In genomic region chr4:134727696-134728095, GRCh38 we compare ENCODE assay signal across 18 cellular contexts.
"Had no signal": no experiment of that assay in that cellular context is flagged by ENCODE, and none has a peak within 500 bp of the region (broad histone marks: within the 10 kb centered on the region; RNA-seq: fewer than 3 reads in every experiment).

No MANE protein-coding gene starts in this region.

- H3K36me3 ChIP-seq: gastrocnemius medialis, neutrophil, pancreas, thyroid gland, WERI-Rb-1 had no signal

- H3K4me3 ChIP-seq: gastrocnemius medialis, mucosa of descending colon, pancreas, thyroid gland had no signal

- H3K4me3 Mint-ChIP-seq: activated CD4-positive, alpha-beta memory T cell treated with anti-CD3 and anti-CD28 coated beads, Interleukin-2, amount 10 ng/mL, durations not matched to agents 7 days and 5 days; activated CD4-positive, alpha-beta T cell treated with anti-CD3 and anti-CD28 coated beads for 36 hours; activated CD8-positive, alpha-beta memory T cell treated with anti-CD3 and anti-CD28 coated beads, Interleukin-2, amount 10 ng/mL, durations not matched to agents 7 days and 5 days; activated naive CD8-positive, alpha-beta T cell; dendritic cell treated with granulocyte-macrophage colony-stimulating factor and Interleukin-4, amounts not matched to agents 40 ng/mL and 50 ng/mL, for 4 days; naive thymus-derived CD4-positive, alpha-beta T cell had no signal

- H3K4me1 Mint-ChIP-seq: activated CD4-positive, alpha-beta memory T cell treated with anti-CD3 and anti-CD28 coated beads, Interleukin-2, amount 10 ng/mL, durations not matched to agents 7 days and 5 days; activated CD4-positive, alpha-beta T cell treated with anti-CD3 and anti-CD28 coated beads for 36 hours; activated CD8-positive, alpha-beta memory T cell treated with anti-CD3 and anti-CD28 coated beads, Interleukin-2, amount 10 ng/mL, durations not matched to agents 7 days and 5 days; naive thymus-derived CD4-positive, alpha-beta T cell had no signal

- ATAC-seq: activated CD4-positive, alpha-beta T cell treated with anti-CD3 and anti-CD28 coated beads for 36 hours; activated CD8-positive, alpha-beta memory T cell treated with anti-CD3 and anti-CD28 coated beads, Interleukin-2, amount 10 ng/mL, durations not matched to agents 7 days and 5 days; esophagus mucosa; gastrocnemius medialis; mucosa of descending colon; naive thymus-derived CD4-positive, alpha-beta T cell; pancreas had no signal

- H3K27ac ChIP-seq: gastrocnemius medialis, neutrophil, pancreas, thyroid gland, WERI-Rb-1 had no signal

- H3K27me3 ChIP-seq: gastrocnemius medialis, neutrophil, pancreas, thyroid gland had no signal

- DNase-seq: activated CD4-positive, alpha-beta memory T cell treated with anti-CD3 and anti-CD28 coated beads, Interleukin-2, amount 10 ng/mL, durations not matched to agents 7 days and 5 days; activated CD4-positive, alpha-beta T cell treated with anti-CD3 and anti-CD28 coated beads for 36 hours; activated CD8-positive, alpha-beta memory T cell treated with anti-CD3 and anti-CD28 coated beads, Interleukin-2, amount 10 ng/mL, durations not matched to agents 7 days and 5 days; effector CD8-positive, alpha-beta T cell; gastrocnemius medialis; head of caudate nucleus; mesenchymal stem cell; mucosa of descending colon; naive thymus-derived CD4-positive, alpha-beta T cell; pancreas; stimulated activated CD8-positive, alpha-beta memory T cell treated with anti-CD3 and anti-CD28 coated beads, Interleukin-4, amount 100 ng/mL, for 48 hours; stimulated activated naive CD4-positive, alpha-beta T cell; thyroid gland; WERI-Rb-1 had no signal

- H3K9me3 Mint-ChIP-seq: dendritic cell treated with granulocyte-macrophage colony-stimulating factor and Interleukin-4, amounts not matched to agents 40 ng/mL and 50 ng/mL, for 4 days had no signal

- H3K27me3 Mint-ChIP-seq: activated CD4-positive, alpha-beta memory T cell treated with anti-CD3 and anti-CD28 coated beads, Interleukin-2, amount 10 ng/mL, durations not matched to agents 7 days and 5 days; activated CD4-positive, alpha-beta T cell treated with anti-CD3 and anti-CD28 coated beads for 36 hours; activated CD8-positive, alpha-beta memory T cell treated with anti-CD3 and anti-CD28 coated beads, Interleukin-2, amount 10 ng/mL, durations not matched to agents 7 days and 5 days; activated naive CD8-positive, alpha-beta T cell; dendritic cell treated with granulocyte-macrophage colony-stimulating factor and Interleukin-4, amounts not matched to agents 40 ng/mL and 50 ng/mL, for 4 days; naive thymus-derived CD4-positive, alpha-beta T cell had no signal

- H3K36me3 Mint-ChIP-seq: activated CD8-positive, alpha-beta memory T cell treated with anti-CD3 and anti-CD28 coated beads, Interleukin-2, amount 10 ng/mL, durations not matched to agents 7 days and 5 days; activated naive CD8-positive, alpha-beta T cell; naive thymus-derived CD4-positive, alpha-beta T cell had no signal

- H3K4me1 ChIP-seq: gastrocnemius medialis, pancreas, thyroid gland had no signal

- H3K27ac Mint-ChIP-seq: activated CD4-positive, alpha-beta memory T cell treated with anti-CD3 and anti-CD28 coated beads, Interleukin-2, amount 10 ng/mL, durations not matched to agents 7 days and 5 days; activated CD4-positive, alpha-beta T cell treated with anti-CD3 and anti-CD28 coated beads for 36 hours; activated CD8-positive, alpha-beta memory T cell treated with anti-CD3 and anti-CD28 coated beads, Interleukin-2, amount 10 ng/mL, durations not matched to agents 7 days and 5 days; activated naive CD8-positive, alpha-beta T cell; dendritic cell treated with granulocyte-macrophage colony-stimulating factor and Interleukin-4, amounts not matched to agents 40 ng/mL and 50 ng/mL, for 4 days; naive thymus-derived CD4-positive, alpha-beta T cell had no signal

- H3K9me3 ChIP-seq: gastrocnemius medialis, mucosa of descending colon, neutrophil, pancreas, thyroid gland had no signal
